In the genomic region with DNA sequence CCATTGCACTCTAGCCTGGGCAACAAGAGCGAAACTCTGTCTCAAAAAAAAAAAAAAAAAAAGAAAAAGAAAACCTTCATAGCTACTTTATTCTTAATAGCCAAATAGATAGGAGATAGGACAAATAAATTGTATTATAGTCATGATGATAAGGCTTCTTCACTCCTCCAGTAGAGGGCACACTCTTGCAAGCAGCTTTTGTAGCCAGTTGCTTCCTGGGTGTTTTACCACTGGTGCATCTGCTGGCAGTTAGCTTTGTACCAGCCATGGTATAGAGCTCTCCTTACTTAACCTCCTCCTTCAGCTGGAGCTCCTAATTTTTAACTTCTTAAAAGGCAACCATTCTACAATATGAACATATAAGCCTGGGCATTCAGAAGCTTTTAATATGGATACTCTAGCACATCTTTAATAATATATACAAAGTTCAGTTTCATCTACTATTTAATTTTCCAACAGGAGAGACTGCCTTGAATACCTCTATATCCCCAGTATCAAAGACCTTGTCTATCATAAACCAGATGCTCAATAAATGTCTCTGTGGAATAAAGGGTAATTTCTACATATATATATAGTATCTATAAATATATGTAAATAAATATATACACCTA, we compare ENCODE assay signal across 1 cellular context.
TF ChIP-seq lines count a peak whose summit lies in the region.

No MANE protein-coding gene starts in this region.

TF ChIP-seq in K562, 482 proteins besides CTCF, POLR2A, EP300 and RAD21:
- TF ChIP-seq E4F1 (CRISPR knock-in tag; IDR thresholded peaks at IDR 0.05; ENCODE audit: borderline replicate concordance) (no peak), SMARCA4 (IDR thresholded peaks at IDR 0.05) (0 out of 2 replicates have a peak, but pooled peaks have one; percentile 40), STAT5B (CRISPR knock-in tag; IDR thresholded peaks at IDR 0.05) (no peak), CC2D1A (IDR thresholded peaks at IDR 0.05) (0 out of 2 replicates have a peak, but pooled peaks have one; percentile 54), DACH1 (IDR thresholded peaks at IDR 0.05; ENCODE audit: partially characterized antibody) (peak; percentile 35), ZNF224 (CRISPR knock-in tag; IDR thresholded peaks at IDR 0.05) (no peak), ELF2 (CRISPR knock-in tag; IDR thresholded peaks at IDR 0.05) (no peak), KAT8 (IDR thresholded peaks at IDR 0.05; ENCODE audit: low read depth) (no peak), CTCFL (IDR thresholded peaks at IDR 0.05; ENCODE audit: borderline replicate concordance, insufficient read depth, low read depth, low read length, poor library complexity, severe bottlenecking) (peak; percentile 62), ARNT (IDR thresholded peaks at IDR 0.05) (no peak), ZNF324 (CRISPR knock-in tag; IDR thresholded peaks at IDR 0.05) (no peak), BACH1 (tag; IDR thresholded peaks at IDR 0.05) (no peak), SMAD3 (CRISPR knock-in tag; conservative IDR thresholded peaks at IDR 0.05) (no peak), EGR1 (conservative IDR thresholded peaks at IDR 0.05) (no peak), SMC3 (conservative IDR thresholded peaks at IDR 0.05; ENCODE audit: insufficient read depth, low read depth, low read length) (peak; percentile 57), ZC3H8 (IDR thresholded peaks at IDR 0.05) (no peak), ZNF609 (CRISPR knock-in tag; IDR thresholded peaks at IDR 0.05; ENCODE audit: borderline replicate concordance) (no peak), RBM22 (IDR thresholded peaks at IDR 0.05; ENCODE audit: low read depth, low read length, poor library complexity, severe bottlenecking) (no peak), ZNF589 (CRISPR knock-in tag; IDR thresholded peaks at IDR 0.05; ENCODE audit: low read depth) (no peak), NFE2 (IDR thresholded peaks at IDR 0.05; ENCODE audit: low read depth) (peak; percentile 43; the same call in 1 of the 2 replicates), BRF1 (IDR thresholded peaks at IDR 0.05; ENCODE audit: borderline replicate concordance, extremely low read depth, insufficient read length) (no peak), PHTF2 (CRISPR knock-in tag; IDR thresholded peaks at IDR 0.05) (no peak)
- TF ChIP-seq, protein P1, sequence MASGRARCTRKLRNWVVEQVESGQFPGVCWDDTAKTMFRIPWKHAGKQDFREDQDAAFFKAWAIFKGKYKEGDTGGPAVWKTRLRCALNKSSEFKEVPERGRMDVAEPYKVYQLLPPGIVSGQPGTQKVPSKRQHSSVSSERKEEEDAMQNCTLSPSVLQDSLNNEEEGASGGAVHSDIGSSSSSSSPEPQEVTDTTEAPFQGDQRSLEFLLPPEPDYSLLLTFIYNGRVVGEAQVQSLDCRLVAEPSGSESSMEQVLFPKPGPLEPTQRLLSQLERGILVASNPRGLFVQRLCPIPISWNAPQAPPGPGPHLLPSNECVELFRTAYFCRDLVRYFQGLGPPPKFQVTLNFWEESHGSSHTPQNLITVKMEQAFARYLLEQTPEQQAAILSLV (tag; IDR thresholded peaks at IDR 0.05): no peak
- TF ChIP-seq, protein P2, sequence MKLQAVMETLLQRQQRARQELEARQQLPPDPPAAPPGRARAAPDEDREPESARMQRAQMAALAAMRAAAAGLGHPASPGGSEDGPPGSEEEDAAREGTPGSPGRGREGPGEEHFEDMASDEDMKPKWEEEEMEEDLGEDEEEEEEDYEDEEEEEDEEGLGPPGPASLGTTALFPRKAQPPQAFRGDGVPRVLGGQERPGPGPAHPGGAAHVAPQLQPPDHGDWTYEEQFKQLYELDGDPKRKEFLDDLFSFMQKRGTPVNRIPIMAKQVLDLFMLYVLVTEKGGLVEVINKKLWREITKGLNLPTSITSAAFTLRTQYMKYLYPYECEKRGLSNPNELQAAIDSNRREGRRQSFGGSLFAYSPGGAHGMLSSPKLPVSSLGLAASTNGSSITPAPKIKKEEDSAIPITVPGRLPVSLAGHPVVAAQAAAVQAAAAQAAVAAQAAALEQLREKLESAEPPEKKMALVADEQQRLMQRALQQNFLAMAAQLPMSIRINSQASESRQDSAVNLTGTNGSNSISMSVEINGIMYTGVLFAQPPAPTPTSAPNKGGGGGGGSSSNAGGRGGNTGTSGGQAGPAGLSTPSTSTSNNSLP (IDR thresholded peaks at IDR 0.05; ENCODE audit: borderline replicate concordance, low read depth, low read length): peak; percentile 43; the same call in 1 of the 2 replicates
